In genomic region chr20:35173576-35174192, GRCh38 we compare ENCODE assay signal across 30 cellular contexts. TPM values are rescaled to one million over a fixed set of nuclear protein-coding genes. Genes with fewer than 3 reads are reported as not detected.
A peak's percentile ranks its signal among the peaks of the same experiment; 100 is the strongest.
DNase-seq lines count a peak whose midpoint lies in the region; ATAC-seq, FAIRE-seq and TF ChIP-seq lines count a peak whose summit lies in the region.
"Had no signal": no experiment of that assay in that cellular context is flagged by ENCODE, and none has a peak within 500 bp of the region (broad histone marks: within the 10 kb centered on the region; RNA-seq: fewer than 3 reads in every experiment).

No MANE protein-coding gene starts in this region.

- no peaks in the 10 kb centered on the region for H3K27me3 Mint-ChIP-seq in activated CD8-positive, alpha-beta T cell treated with anti-CD3 and anti-CD28 coated beads, Interleukin-2, amount 10 ng/mL, durations not matched to agents 7 days and 5 days (ENCODE audit: low read depth)
- H3K27me3 Mint-ChIP-seq: activated T-cell treated with anti-CD3 and anti-CD28 coated beads, Interleukin-2, amount 50 U/mL, for 24 hours; IgD-negative memory B cell; stimulated activated naive CD8-positive, alpha-beta T cell treated with anti-CD3 and anti-CD28 coated beads, Interleukin-15, Interleukin-2, amounts not matched to agents 100 ng/mL and 50 ng/mL, for 24 hours had no signal

- no peak overlapping the region for H4K91ac ChIP-seq in H1 (replicated peaks; ENCODE audit: insufficient read length, low read length)

- no peak for TF ChIP-seq EP300 in H1 (IDR thresholded peaks at IDR 0.05; ENCODE audit: borderline replicate concordance in 1 of 2, low read depth in 2 of 2, low read length in 2 of 2)

- no peak overlapping the region for H2AFZ ChIP-seq in H1 (ENCODE audit: low read length)

- TF ChIP-seq CTCF in AG10803 (conservative IDR thresholded peaks at IDR 0.05; ENCODE audit: low read length) (no peak), Panc1 (IDR thresholded peaks at IDR 0.05) (no peak), H1 (IDR thresholded peaks at IDR 0.05; ENCODE audit: control extremely low read depth in 1 of 3, insufficient read depth in 1 of 3, low read depth in 1 of 3, low read length in 3 of 3) (no peak), right lobe of liver (IDR thresholded peaks at IDR 0.05) (no peak)

- no peak overlapping the region for H4K8ac ChIP-seq in H1 (ENCODE audit: extremely low read depth, insufficient read depth, low read length)

- DNase-seq in AG10803 (ENCODE audit: low read depth) (peak; percentile 45), Panc1 (ENCODE audit: low read depth, low spot score) (no peak), H1 (ENCODE audit: low read depth in 1 of 2, low spot score in 2 of 2) (no peak), right lobe of liver (no peak), AG08396 (ENCODE audit: low spot score) (no peak), GOT3 (lab: John Stamatoyannopoulos, UW) (no peak)
- no peak for DNase-seq in activated CD8-positive, alpha-beta T cell treated with anti-CD3 and anti-CD28 coated beads, Interleukin-2, amount 10 ng/mL, durations not matched to agents 7 days and 5 days
- DNase-seq: activated CD4-positive, CD25-positive, alpha-beta regulatory T cell treated with anti-CD3 and anti-CD28 coated beads, Interleukin-2, amount 50 U/mL, for 72 hours; activated naive CD4-positive, alpha-beta T cell; activated T-cell treated with anti-CD3 and anti-CD28 coated beads, Interleukin-2, amount 50 U/mL, for 24 hours; amygdala; CD4-positive, CD25-positive, alpha-beta regulatory T cell; kidney; MM.1S; naive thymus-derived CD4-positive, alpha-beta T cell; NCI-H1436 treated with DMSO at 0.1 percent for 48 hours; NCI-H524 treated with DMSO at 0.1 percent for 48 hours; stimulated activated CD4-positive, alpha-beta T cell treated with anti-CD3 and anti-CD28 coated beads, Interleukin-12 subunit alpha, Interleukin-12 subunit beta, amount 100 ng/mL, for 4 hours; stimulated activated CD4-positive, alpha-beta T cell treated with anti-CD3 and anti-CD28 coated beads, Interleukin-4, amount 100 ng/mL, for 4 hours; trophoblast cell had no signal

- H3K23ac ChIP-seq in H1 (ENCODE audit: insufficient read length): no peak overlapping the region

- no peaks in the 10 kb centered on the region for H3K9me3 Mint-ChIP-seq in activated CD8-positive, alpha-beta T cell treated with anti-CD3 and anti-CD28 coated beads, Interleukin-2, amount 10 ng/mL, durations not matched to agents 7 days and 5 days (ENCODE audit: insufficient read depth)
- H3K9me3 Mint-ChIP-seq: activated T-cell treated with anti-CD3 and anti-CD28 coated beads, Interleukin-2, amount 50 U/mL, for 24 hours; dendritic cell treated with granulocyte-macrophage colony-stimulating factor and Interleukin-4, amounts not matched to agents 40 ng/mL and 50 ng/mL, for 4 days; IgD-negative memory B cell; stimulated activated naive CD8-positive, alpha-beta T cell treated with anti-CD3 and anti-CD28 coated beads, Interleukin-15, Interleukin-2, amounts not matched to agents 100 ng/mL and 50 ng/mL, for 24 hours had no signal

- no peak overlapping the region for H3K27ac Mint-ChIP-seq in activated CD8-positive, alpha-beta T cell treated with anti-CD3 and anti-CD28 coated beads, Interleukin-2, amount 10 ng/mL, durations not matched to agents 7 days and 5 days
- H3K27ac Mint-ChIP-seq: activated T-cell treated with anti-CD3 and anti-CD28 coated beads, Interleukin-2, amount 50 U/mL, for 24 hours; CD4-positive, CD25-positive, alpha-beta regulatory T cell; dendritic cell treated with granulocyte-macrophage colony-stimulating factor and Interleukin-4, amounts not matched to agents 40 ng/mL and 50 ng/mL, for 4 days; IgD-negative memory B cell; naive thymus-derived CD4-positive, alpha-beta T cell; stimulated activated naive CD8-positive, alpha-beta T cell treated with anti-CD3 and anti-CD28 coated beads, Interleukin-15, Interleukin-2, amounts not matched to agents 100 ng/mL and 50 ng/mL, for 24 hours had no signal

- H2BK20ac ChIP-seq in H1 (ENCODE audit: low read length): no peak overlapping the region

- no peak overlapping the region for H3K18ac ChIP-seq in H1 (ENCODE audit: extremely low read depth, low read length)

- no peak for FAIRE-seq in H1 (lab: Jason Lieb, UNC)
- FAIRE-seq: GM18507, kidney had no signal

- no peak overlapping the region for H3K9ac ChIP-seq in H1 (replicated peaks in 1 of 4; ENCODE audit: extremely low read depth in 1 of 4, low read depth in 3 of 4, low read length in 3 of 4)

- TF ChIP-seq POLR2A in H1 (IDR thresholded peaks at IDR 0.05; ENCODE audit: control extremely low read depth in 1 of 2, low read depth in 2 of 2, low read length in 2 of 2) (no peak), right lobe of liver (IDR thresholded peaks at IDR 0.05) (no peak)

- no peak overlapping the region for H3K56ac ChIP-seq in H1 (replicated peaks; ENCODE audit: insufficient read length, low read depth, low read length)

- no peaks in the 10 kb centered on the region for H3K36me3 ChIP-seq in Panc1 (ENCODE audit: control insufficient read depth, insufficient read depth, low read length)
- no peaks in the 10 kb centered on the region for H3K36me3 ChIP-seq in H1 (ENCODE audit: control insufficient read depth in 2 of 4, insufficient read depth in 4 of 4, low read length in 3 of 4)
- H3K36me3 ChIP-seq in right lobe of liver: no peaks in the 10 kb centered on the region
- H3K36me3 ChIP-seq: cardiac muscle cell, HAP-1 had no signal

- H3K27ac ChIP-seq in Panc1 (ENCODE audit: low read length) (peak overlapping the region; percentile 52), H1 (ENCODE audit: low read depth, low read length) (no peak overlapping the region), right lobe of liver (peak overlapping the region in 2 of 3 donors; percentile 18 to 95)
- H3K27ac ChIP-seq: cardiac muscle cell, epithelial cell of prostate had no signal

- peaks cover 18% of the 10 kb centered on the region for H3K4me1 Mint-ChIP-seq in activated CD8-positive, alpha-beta T cell treated with anti-CD3 and anti-CD28 coated beads, Interleukin-2, amount 10 ng/mL, durations not matched to agents 7 days and 5 days (ENCODE audit: low read depth)

- no peak overlapping the region for H4K5ac ChIP-seq in H1 (ENCODE audit: insufficient read length, low read depth, low read length)

- TF ChIP-seq RAD21 in H1 (IDR thresholded peaks at IDR 0.05 in 1 of 2, conservative IDR thresholded peaks at IDR 0.05 in 1 of 2; ENCODE audit: low read depth in 2 of 2, low read length in 2 of 2): no peak

- BruUV-seq in Panc1 (replicated peaks; lab: Mats Ljungman, UMichigan): no TSS peak

- no peaks in the 10 kb centered on the region for H3K79me2 ChIP-seq in H1 (ENCODE audit: control insufficient read depth in 1 of 2, insufficient read depth in 2 of 2, low read length in 2 of 2)

- H3K4me1 ChIP-seq in Panc1 (ENCODE audit: control insufficient read depth, insufficient read depth, low read length): peaks cover 16% of the 10 kb centered on the region
- H3K4me1 ChIP-seq in H1 (replicated peaks in 1 of 4; ENCODE audit: control insufficient read depth in 3 of 4, insufficient read depth in 4 of 4, low read length in 3 of 4): peaks cover 0 to 14% (median 8%) of the 10 kb centered on the region in 4 experiments; a peak in 6 of 7 replicates
- peaks cover 0 to 9% (median 2%) of the 10 kb centered on the region in 4 donors for H3K4me1 ChIP-seq in right lobe of liver

- in situ Hi-C loops in Panc1 (cut with HindIII; ENCODE audit: low pct_unique_long_range_greater_than_20kb, low sequenced_read_pairs): no loop called here

- 0 out of 2 replicates have a peak overlapping the region, but pooled peaks have one; percentile 29 for H2BK12ac ChIP-seq in H1 (ENCODE audit: low read depth, low read length)

- H3K4me3 ChIP-seq in AG10803 (ENCODE audit: low read length): no peak overlapping the region; the same call in 1 of the 2 replicates
- peak overlapping the region; percentile 17 to 45; a peak in 3 of 4 replicates for H3K4me3 ChIP-seq in Panc1 (ENCODE audit: low read depth in 2 of 2, low read length in 2 of 2)
- no peak overlapping the region for H3K4me3 ChIP-seq in H1 (ENCODE audit: extremely low read depth in 1 of 4, insufficient read depth in 2 of 4, low read depth in 3 of 4, low read length in 4 of 4)
- H3K4me3 ChIP-seq in right lobe of liver: peak overlapping the region; percentile 37 to 71 (median 62)
- H3K4me3 ChIP-seq: cardiac muscle cell, HAP-1 had no signal

- H3K4ac ChIP-seq in H1 (replicated peaks; ENCODE audit: insufficient read length, low read depth, low read length): no peak overlapping the region

- H3K14ac ChIP-seq in H1 (ENCODE audit: insufficient read length): no peak overlapping the region

- peak overlapping the region in 1 of 2 experiments; percentile 22; a peak in 1 of 4 replicates for H3K4me2 ChIP-seq in H1 (ENCODE audit: insufficient read depth in 1 of 2, low read depth in 2 of 2, low read length in 2 of 2)

- no peaks in the 10 kb centered on the region for H3K36me3 Mint-ChIP-seq in activated CD8-positive, alpha-beta T cell treated with anti-CD3 and anti-CD28 coated beads, Interleukin-2, amount 10 ng/mL, durations not matched to agents 7 days and 5 days (ENCODE audit: low read depth)

- WGBS in H1 (ENCODE audit: extremely low coverage in 1 of 2, insufficient coverage in 1 of 2, insufficient read length in 1 of 2, insufficient replicate concordance in 2 of 2, low coverage in 1 of 2, low lambda C conversion rate in 2 of 2, missing lambda C conversion rate in 1 of 2), 2 experiments: 89% methylated on average over 12 of the region's 12 CpGs; no CpG with 5 or more reads in 1 of the 2 experiments
- 82% methylated on average over 10 of the region's 12 CpGs for WGBS in right lobe of liver (ENCODE audit: insufficient coverage, low coverage, low lambda C conversion rate, missing lambda C conversion rate)

- peaks cover 6% of the 10 kb centered on the region; the same call in 1 of the 2 replicates for H3K23me2 ChIP-seq in H1 (ENCODE audit: low read depth, low read length)

- ATAC-seq in Panc1: peak; percentile 23; the same call in 1 of the 2 replicates
- ATAC-seq in right lobe of liver: peak in 2 of 4 donors; percentile 9 to 17
- no peak for ATAC-seq in HG03565 (IDR thresholded peaks at IDR 0.05; ENCODE audit: unreplicated experiment)
- no peak for ATAC-seq in activated CD8-positive, alpha-beta T cell treated with anti-CD3 and anti-CD28 coated beads, Interleukin-2, amount 10 ng/mL, durations not matched to agents 7 days and 5 days
- ATAC-seq: gastroesophageal sphincter; naive thymus-derived CD4-positive, alpha-beta T cell; Right ventricle myocardium inferior had no signal

- intact Hi-C loops in Panc1 (cut with micrococcal nuclease; ENCODE audit: unreplicated experiment) (no loop called here), right lobe of liver (cut with DNase I) (no loop called here)

- POLR2A ChIA-PET in Panc1 (lab: Charles Lee) (interaction anchor here (0.7 kb wide), 1 partner anchor 144 kb away, joined by 3 read pairs; no protein-coding TSS in a partner anchor), H1 (lab: Charles Lee; ENCODE audit: partially characterized antibody) (interaction anchor here (0.9 kb wide), 1 partner anchor 26 kb away, joined by 3 read pairs; no protein-coding TSS in a partner anchor)
- POLR2A ChIA-PET in activated CD8-positive, alpha-beta T cell treated with anti-CD3 and anti-CD28 coated beads, Interleukin-2, amount 10 ng/mL, durations not matched to agents 7 days and 5 days (lab: Charles Lee): interaction anchor here (0.8 kb wide), 1 partner anchor 27 kb away, joined by 3 read pairs; no protein-coding TSS in a partner anchor

- no peak overlapping the region for H2BK15ac ChIP-seq in H1 (ENCODE audit: low read length)

- no peaks in the 10 kb centered on the region for H3K27me3 ChIP-seq in Panc1 (ENCODE audit: control insufficient read depth, insufficient read depth, low read length)
- H3K27me3 ChIP-seq in H1 (replicated peaks in 1 of 4; ENCODE audit: control insufficient read depth in 3 of 4, extremely low read depth in 1 of 4, insufficient read depth in 3 of 4, low read length in 3 of 4): peaks cover 0 to 2% (median 0%) of the 10 kb centered on the region in 4 experiments; a peak in 2 of 7 replicates
- no peaks in the 10 kb centered on the region for H3K27me3 ChIP-seq in right lobe of liver
- H3K27me3 ChIP-seq: cardiac muscle cell, gastroesophageal sphincter had no signal

- H4K20me1 ChIP-seq in H1 (replicated peaks in 1 of 2; ENCODE audit: control insufficient read depth in 1 of 2, insufficient read depth in 2 of 2, low read length in 2 of 2): no peaks in the 10 kb centered on the region

- CTCF ChIA-PET in Panc1 (lab: Charles Lee) (no interaction called here), H1 (lab: Charles Lee; ENCODE audit: partially characterized antibody) (interaction anchor here (1.0 kb wide), 1 partner anchor 95 kb away, joined by 3 read pairs; no protein-coding TSS in a partner anchor)
- CTCF ChIA-PET in activated CD8-positive, alpha-beta T cell treated with anti-CD3 and anti-CD28 coated beads, Interleukin-2, amount 10 ng/mL, durations not matched to agents 7 days and 5 days (lab: Charles Lee): interaction anchor here (1.0 kb wide), 1 partner anchor 29 kb away, joined by 3 read pairs; no protein-coding TSS in a partner anchor

- no peak overlapping the region for H2BK120ac ChIP-seq in H1 (replicated peaks; ENCODE audit: low read depth, low read length)

- H2BK5ac ChIP-seq in H1 (ENCODE audit: low read depth, low read length): no peak overlapping the region

- no peak overlapping the region for H2AK5ac ChIP-seq in H1 (ENCODE audit: low read depth, low read length)

- H3K79me1 ChIP-seq in H1 (ENCODE audit: low read depth, low read length): no peaks in the 10 kb centered on the region

- no peak overlapping the region for H3K4me3 Mint-ChIP-seq in activated CD8-positive, alpha-beta T cell treated with anti-CD3 and anti-CD28 coated beads, Interleukin-2, amount 10 ng/mL, durations not matched to agents 7 days and 5 days
- H3K4me3 Mint-ChIP-seq: activated T-cell treated with anti-CD3 and anti-CD28 coated beads, Interleukin-2, amount 50 U/mL, for 24 hours; CD4-positive, CD25-positive, alpha-beta regulatory T cell; dendritic cell treated with granulocyte-macrophage colony-stimulating factor and Interleukin-4, amounts not matched to agents 40 ng/mL and 50 ng/mL, for 4 days; IgD-negative memory B cell; naive thymus-derived CD4-positive, alpha-beta T cell; stimulated activated naive CD8-positive, alpha-beta T cell treated with anti-CD3 and anti-CD28 coated beads, Interleukin-15, Interleukin-2, amounts not matched to agents 100 ng/mL and 50 ng/mL, for 24 hours had no signal

- H3K9me3 ChIP-seq in Panc1 (ENCODE audit: control insufficient read depth, insufficient read depth, low read depth, low read length): no peaks in the 10 kb centered on the region
- no peaks in the 10 kb centered on the region for H3K9me3 ChIP-seq in H1 (ENCODE audit: insufficient read depth in 2 of 2, low read depth in 1 of 2, low read length in 1 of 2)
- no peaks in the 10 kb centered on the region for H3K9me3 ChIP-seq in right lobe of liver
- H3K9me3 ChIP-seq: gastroesophageal sphincter, HAP-1 had no signal

RNA-seq across cellular contexts. Expression of gene PROCR, which starts 1.8 kb away (rescaled TPM):
- total RNA-seq in Panc1 (2021; ENCODE audit: unreplicated experiment) (38.0 TPM), right lobe of liver (10 to 100 TPM in 1 of 6 experiments, 1 to 10 TPM in 5; 1.4 to 11.0 (median 2.6) TPM)
- 53.6 TPM for polyA plus RNA-seq in Panc1 (2012; ENCODE audit: insufficient read length)
- 19.5 and 21.3 TPM in 2 replicates for total RNA-seq in H1 (2021; fragmentation: NEBNext Ultra II Directional; extraction: Animal tissue kit (Norgen Biotek cat#: 25700))
- 42.9 and 54.4 TPM in 2 replicates for polyA plus RNA-seq in H1 (2011; rRNA removed)
- polyA plus RNA-seq in H1 (2011; cell fraction: cytosol; rRNA removed): 33.2 TPM
- polyA plus RNA-seq in H1 (2011; cell fraction: nucleus; rRNA removed): 44.0 TPM
- polyA plus RNA-seq in H1 (2012, experiment 1 of 2): 14.9 to 23.5 TPM (median 19.7 TPM) in 4 replicates
- polyA plus RNA-seq in H1 (2012, experiment 2 of 2): 25.4 TPM
- polyA plus RNA-seq in H1 (2013, experiment 1 of 2): 23.6 TPM
- polyA plus RNA-seq in H1 (2013, experiment 2 of 2): 29.0 TPM
- 18.1 and 18.2 TPM in 2 replicates for polyA minus RNA-seq in H1 (2011; rRNA and poly(A)+ RNA removed)
- polyA minus RNA-seq in H1 (2011; cell fraction: cytosol; rRNA and poly(A)+ RNA removed): 11.0 TPM
- polyA minus RNA-seq in H1 (2011; cell fraction: nucleus; rRNA and poly(A)+ RNA removed): 13.2 TPM
- 1 to 10 TPM; 1.2 to 1.3 TPM for total RNA-seq in activated CD8-positive, alpha-beta T cell treated with anti-CD3 and anti-CD28 coated beads, Interleukin-2, amount 10 ng/mL, durations not matched to agents 7 days and 5 days
- total RNA-seq: CD4-positive, CD25-positive, alpha-beta regulatory T cell had no signal
- polyA plus RNA-seq: IgD-negative memory B cell had no signal

RNA-seq across cellular contexts. Expression of gene EDEM2, which starts 26.5 kb away (rescaled TPM):
- 34.7 TPM for total RNA-seq in Panc1 (2021; ENCODE audit: unreplicated experiment)
- 39.1 TPM for polyA plus RNA-seq in Panc1 (2012; ENCODE audit: insufficient read length)
- 19.6 and 21.5 TPM in 2 replicates for total RNA-seq in H1 (2021; fragmentation: NEBNext Ultra II Directional; extraction: Animal tissue kit (Norgen Biotek cat#: 25700))
- polyA plus RNA-seq in H1 (2011; rRNA removed): 15.2 and 18.6 TPM in 2 replicates
- 19.0 TPM for polyA plus RNA-seq in H1 (2011; cell fraction: cytosol; rRNA removed)
- 29.2 TPM for polyA plus RNA-seq in H1 (2011; cell fraction: nucleus; rRNA removed)
- 21.3 to 26.0 TPM (median 25.2 TPM) in 4 replicates for polyA plus RNA-seq in H1 (2012, experiment 1 of 2)
- 29.2 TPM for polyA plus RNA-seq in H1 (2012, experiment 2 of 2)
- 20.4 TPM for polyA plus RNA-seq in H1 (2013, experiment 1 of 2)
- 24.0 TPM for polyA plus RNA-seq in H1 (2013, experiment 2 of 2)
- polyA minus RNA-seq in H1 (2011; rRNA and poly(A)+ RNA removed): 17.5 and 17.8 TPM in 2 replicates
- 10.8 TPM for polyA minus RNA-seq in H1 (2011; cell fraction: cytosol; rRNA and poly(A)+ RNA removed)
- 7.8 TPM for polyA minus RNA-seq in H1 (2011; cell fraction: nucleus; rRNA and poly(A)+ RNA removed)
- 10 to 100 TPM; 20.1 to 28.0 (median 23.9) TPM for total RNA-seq in right lobe of liver
- 10 to 100 TPM; 19.5 to 19.6 TPM for total RNA-seq in activated CD8-positive, alpha-beta T cell treated with anti-CD3 and anti-CD28 coated beads, Interleukin-2, amount 10 ng/mL, durations not matched to agents 7 days and 5 days

RNA-seq across cellular contexts. Expression of gene MMP24, which starts 52.8 kb away (rescaled TPM):
- 7.1 TPM for total RNA-seq in Panc1 (2021; ENCODE audit: unreplicated experiment)
- polyA plus RNA-seq in Panc1 (2012; ENCODE audit: insufficient read length): 5.6 TPM
- total RNA-seq in H1 (2021; fragmentation: NEBNext Ultra II Directional; extraction: Animal tissue kit (Norgen Biotek cat#: 25700)): 18.8 and 20.0 TPM in 2 replicates
- 21.4 and 27.2 TPM in 2 replicates for polyA plus RNA-seq in H1 (2011; rRNA removed)
- 18.8 TPM for polyA plus RNA-seq in H1 (2011; cell fraction: cytosol; rRNA removed)
- polyA plus RNA-seq in H1 (2011; cell fraction: nucleus; rRNA removed): 25.4 TPM
- polyA plus RNA-seq in H1 (2012, experiment 1 of 2): 14.2 to 22.0 TPM (median 19.1 TPM) in 4 replicates
- 22.2 TPM for polyA plus RNA-seq in H1 (2012, experiment 2 of 2)
- polyA plus RNA-seq in H1 (2013, experiment 1 of 2): 5.8 TPM
- 6.3 TPM for polyA plus RNA-seq in H1 (2013, experiment 2 of 2)
- polyA minus RNA-seq in H1 (2011; rRNA and poly(A)+ RNA removed): 21.1 and 25.6 TPM in 2 replicates
- polyA minus RNA-seq in H1 (2011; cell fraction: cytosol; rRNA and poly(A)+ RNA removed): 14.8 TPM
- 12.5 TPM for polyA minus RNA-seq in H1 (2011; cell fraction: nucleus; rRNA and poly(A)+ RNA removed)
- 1 to 10 TPM in 2 of 6 experiments, under 1 TPM in 4; 0.27 to 1.5 (median 0.84) TPM for total RNA-seq in right lobe of liver
- not detected for total RNA-seq in activated CD8-positive, alpha-beta T cell treated with anti-CD3 and anti-CD28 coated beads, Interleukin-2, amount 10 ng/mL, durations not matched to agents 7 days and 5 days
- total RNA-seq: CD4-positive, CD25-positive, alpha-beta regulatory T cell had no signal

Comparison
In these comparisons a context has a peak if more than half of its experiments do, and no peak if none do; other contexts are left out.
1. H3K4me3 ChIP-seq: peak in Panc1 (2 of 2) and right lobe of liver (3 of 3); none in AG10803 (single experiment) and H1 (0 of 4).